Comparison of ENCODE assay signal across 19 cellular contexts in genomic region chr5:75523275-75523674, GRCh38. TPM values are rescaled to one million over a fixed set of nuclear protein-coding genes. Genes with fewer than 3 reads are reported as not detected.
DNase-seq lines count a peak whose midpoint lies in the region; ATAC-seq, FAIRE-seq and TF ChIP-seq lines count a peak whose summit lies in the region.
"Had no signal": no experiment of that assay in that cellular context is flagged by ENCODE, and none has a peak within 500 bp of the region (broad histone marks: within the 10 kb centered on the region; RNA-seq: fewer than 3 reads in every experiment).

No MANE protein-coding gene starts in this region.

- intact Hi-C loops in CD4-positive, alpha-beta T cell (cut with DNase I, micrococcal nuclease): no loop called here
- intact Hi-C loops in natural killer cell (cut with micrococcal nuclease): no loop called here

- POLR2A ChIA-PET in CD4-positive, alpha-beta T cell (lab: Charles Lee): no interaction called here

- DNase-seq in CD4-positive, alpha-beta T cell: no peak
- DNase-seq in GM18507 (ENCODE audit: extremely low spot score, insufficient read length, low read depth) (no peak), memory B cell (ENCODE audit: low spot score in 2 of 2) (no peak), DMS79 (lab: John Stamatoyannopoulos, UW) (no peak), SKM-1 (lab: John Stamatoyannopoulos, UW; ENCODE audit: unreplicated experiment) (no peak), natural killer cell (no peak)
- DNase-seq: activated CD8-positive, alpha-beta memory T cell treated with anti-CD3 and anti-CD28 coated beads for 24 hours; activated gamma-delta T cell; effector memory CD8-positive, alpha-beta T cell; heart right ventricle; NCI-H2029; NCI-H524; Right ventricle myocardium superior; substantia nigra; T-cell; WERI-Rb-1 had no signal

- H3K27me3 ChIP-seq in CD4-positive, alpha-beta T cell (ENCODE audit: control insufficient read depth, insufficient read depth, low read length): no peaks in the 10 kb centered on the region
- H3K27me3 ChIP-seq: heart right ventricle had no signal

- peaks cover 59% of the 10 kb centered on the region for H3K4me1 Mint-ChIP-seq in CD4-positive, alpha-beta T cell (ENCODE audit: low read depth)
- peaks cover 46% of the 10 kb centered on the region for H3K4me1 Mint-ChIP-seq in activated T-helper 17 cell treated with anti-CD3 and anti-CD28 coated beads, Interleukin-2, amount 50 U/mL, for 72 hours
- H3K4me1 Mint-ChIP-seq in memory B cell (peaks cover 27% of the 10 kb centered on the region), natural killer cell (peaks cover 14 to 23% of the 10 kb centered on the region in 2 donors)

- CTCF ChIA-PET in CD4-positive, alpha-beta T cell (lab: Charles Lee): no interaction called here

- H3K9me3 ChIP-seq in CD4-positive, alpha-beta T cell (ENCODE audit: control insufficient read depth, low read length): peaks cover 17% of the 10 kb centered on the region

- peaks cover 38% of the 10 kb centered on the region for H3K36me3 Mint-ChIP-seq in CD4-positive, alpha-beta T cell (ENCODE audit: low read depth)
- peaks cover 29% of the 10 kb centered on the region for H3K36me3 Mint-ChIP-seq in activated T-helper 17 cell treated with anti-CD3 and anti-CD28 coated beads, Interleukin-2, amount 50 U/mL, for 72 hours (ENCODE audit: low read depth)
- H3K36me3 Mint-ChIP-seq in memory B cell: peaks cover 25% of the 10 kb centered on the region
- H3K36me3 Mint-ChIP-seq in natural killer cell: peaks cover 14% of the 10 kb centered on the region

- no peak overlapping the region for H3K4me3 Mint-ChIP-seq in CD4-positive, alpha-beta T cell
- peak overlapping the region; percentile 55 for H3K4me3 Mint-ChIP-seq in activated T-helper 17 cell treated with anti-CD3 and anti-CD28 coated beads, Interleukin-2, amount 50 U/mL, for 72 hours
- H3K4me3 Mint-ChIP-seq in memory B cell (peak overlapping the region; percentile 76), natural killer cell (no peak overlapping the region)
- H3K4me3 Mint-ChIP-seq: effector memory CD8-positive, alpha-beta T cell had no signal

- H3K27ac Mint-ChIP-seq in CD4-positive, alpha-beta T cell: peak overlapping the region; percentile 7
- peak overlapping the region; percentile 62 for H3K27ac Mint-ChIP-seq in activated T-helper 17 cell treated with anti-CD3 and anti-CD28 coated beads, Interleukin-2, amount 50 U/mL, for 72 hours
- peak overlapping the region; percentile 72 for H3K27ac Mint-ChIP-seq in memory B cell
- H3K27ac Mint-ChIP-seq in natural killer cell: no peak overlapping the region
- H3K27ac Mint-ChIP-seq: effector memory CD8-positive, alpha-beta T cell had no signal

- TF ChIP-seq CTCF in CD4-positive, alpha-beta T cell (IDR thresholded peaks at IDR 0.05): no peak
- no peak for TF ChIP-seq CTCF in natural killer cell (IDR thresholded peaks at IDR 0.05)

- peaks cover 7% of the 10 kb centered on the region for H3K9me3 Mint-ChIP-seq in CD4-positive, alpha-beta T cell
- H3K9me3 Mint-ChIP-seq in activated T-helper 17 cell treated with anti-CD3 and anti-CD28 coated beads, Interleukin-2, amount 50 U/mL, for 72 hours: peaks cover 9% of the 10 kb centered on the region
- H3K9me3 Mint-ChIP-seq in memory B cell: peaks cover 13% of the 10 kb centered on the region
- H3K9me3 Mint-ChIP-seq in natural killer cell: peaks cover 0 to 6% of the 10 kb centered on the region in 2 donors
- H3K9me3 Mint-ChIP-seq: effector memory CD8-positive, alpha-beta T cell had no signal

- no peaks in the 10 kb centered on the region for H3K27me3 Mint-ChIP-seq in CD4-positive, alpha-beta T cell
- no peaks in the 10 kb centered on the region for H3K27me3 Mint-ChIP-seq in activated T-helper 17 cell treated with anti-CD3 and anti-CD28 coated beads, Interleukin-2, amount 50 U/mL, for 72 hours
- H3K27me3 Mint-ChIP-seq in memory B cell (no peaks in the 10 kb centered on the region), natural killer cell (ENCODE audit: low read depth in 2 of 2) (no peaks in the 10 kb centered on the region)
- H3K27me3 Mint-ChIP-seq: effector memory CD8-positive, alpha-beta T cell; naive B cell; T-cell had no signal

- FAIRE-seq in GM18507 (lab: Jason Lieb, UNC): peak; percentile 36
- FAIRE-seq: astrocyte had no signal

- no peak overlapping the region for H3K27ac ChIP-seq in CD4-positive, alpha-beta T cell (ENCODE audit: low read depth, low read length)
- H3K27ac ChIP-seq: heart right ventricle, WERI-Rb-1 had no signal

- no peak for ATAC-seq in CD4-positive, alpha-beta T cell (ENCODE audit: poor library complexity)
- no peak for ATAC-seq in activated T-helper 17 cell treated with anti-CD3 and anti-CD28 coated beads, Interleukin-2, amount 50 U/mL, for 72 hours (replicated peaks)
- ATAC-seq in memory B cell (ENCODE audit: low read depth) (no peak), natural killer cell (no peak)
- ATAC-seq: effector memory CD8-positive, alpha-beta T cell; heart right ventricle; T-cell had no signal

RNA-seq across cellular contexts. Expression of gene POLK, which starts 11.6 kb away (rescaled TPM):
- total RNA-seq in CD4-positive, alpha-beta T cell: 10 to 100 TPM; 10.0 to 10.3 TPM
- total RNA-seq in activated T-helper 17 cell treated with anti-CD3 and anti-CD28 coated beads, Interleukin-2, amount 50 U/mL, for 72 hours: 10 to 100 TPM; 28.7 to 44.4 TPM
- total RNA-seq in natural killer cell: 10 to 100 TPM; 16.8 to 21.5 (median 21.4) TPM

RNA-seq across cellular contexts. Expression of gene CERT1, which starts 11.8 kb away (rescaled TPM):
- 10 to 100 TPM; 26.5 to 28.7 TPM for total RNA-seq in CD4-positive, alpha-beta T cell
- total RNA-seq in activated T-helper 17 cell treated with anti-CD3 and anti-CD28 coated beads, Interleukin-2, amount 50 U/mL, for 72 hours: 10 to 100 TPM; 24.9 to 40.3 TPM
- 10 to 100 TPM; 50.1 to 51.4 (median 50.2) TPM for total RNA-seq in natural killer cell

Comparison
In these comparisons a context has a peak if more than half of its experiments do, and no peak if none do; other contexts are left out.
1. H3K27ac Mint-ChIP-seq: peak in CD4-positive, alpha-beta T cell (single experiment), activated T-helper 17 cell treated with anti-CD3 and anti-CD28 coated beads, Interleukin-2, amount 50 U/mL, for 72 hours (single experiment) and memory B cell (single experiment); none in natural killer cell (0 of 2).
2. H3K4me3 Mint-ChIP-seq: peak in activated T-helper 17 cell treated with anti-CD3 and anti-CD28 coated beads, Interleukin-2, amount 50 U/mL, for 72 hours (single experiment) and memory B cell (single experiment); none in CD4-positive, alpha-beta T cell (single experiment) and natural killer cell (single experiment).